Comparison of ENCODE assay signal across 8 cellular contexts in genomic region chr12:132560421-132560830, GRCh38. TPM values are rescaled to one million over a fixed set of nuclear protein-coding genes. Genes with fewer than 3 reads are reported as not detected.
A peak's percentile ranks its signal among the peaks of the same experiment; 100 is the strongest.
DNase-seq lines count a peak whose midpoint lies in the region; ATAC-seq and TF ChIP-seq lines count a peak whose summit lies in the region.

No MANE protein-coding gene starts in this region.

- H3K36me3 Mint-ChIP-seq in nephron (ENCODE audit: low read depth) = peaks cover 12% of the 10 kb centered on the region

- peak overlapping the region; percentile 85 for H3K27ac ChIP-seq in A673 (ENCODE audit: low read depth, low read length, poor library complexity, severe bottlenecking)

- POLR2A ChIA-PET in A673 (lab: Charles Lee; ENCODE audit: low non-redundant PET) = interaction anchor here (0.6 kb wide), 1 partner anchor 31 kb away, joined by 11 read pairs; no protein-coding TSS in a partner anchor

- no TSS peak for BruUV-seq in A673 (replicated peaks; lab: Mats Ljungman, UMichigan)

- H3K4me1 Mint-ChIP-seq in nephron = peaks cover 4% of the 10 kb centered on the region

- TF ChIP-seq CTCF in A673 (conservative IDR thresholded peaks at IDR 0.05; ENCODE audit: low read depth, low read length) (no peak), epithelial cell of proximal tubule (conservative IDR thresholded peaks at IDR 0.05; ENCODE audit: low read depth, low read length) (no peak), nephron (IDR thresholded peaks at IDR 0.05; ENCODE audit: unreplicated experiment in 3 of 3) (no peak)

- H3K36me3 ChIP-seq in A673 (ENCODE audit: insufficient read depth, low read length, poor library complexity, severe bottlenecking) = peaks cover 7% of the 10 kb centered on the region

- H3K9me3 ChIP-seq in A673 (ENCODE audit: low read depth, low read length, poor library complexity, severe bottlenecking) = no peaks in the 10 kb centered on the region

- H3K9me3 Mint-ChIP-seq in nephron = no peaks in the 10 kb centered on the region

- CTCF ChIA-PET in A673 (lab: Charles Lee) = interaction anchor here (0.6 to 1.4 kb wide), 6 partner anchors 14 to 725 kb away, joined by 3 to 14 read pairs (median 6); no protein-coding TSS in a partner anchor

- no peak overlapping the region for H3K27ac Mint-ChIP-seq in nephron

- H3K4me3 ChIP-seq in A673 (ENCODE audit: low read depth, low read length, poor library complexity, severe bottlenecking) = peak overlapping the region; percentile 77
- H3K4me3 ChIP-seq in epithelial cell of proximal tubule (ENCODE audit: low read depth, low read length) = peak overlapping the region; percentile 68

- H3K4me3 Mint-ChIP-seq in nephron = peak overlapping the region; percentile 81 to 83 (median 82)

- peaks cover 7% of the 10 kb centered on the region for H3K4me1 ChIP-seq in A673 (ENCODE audit: insufficient read depth, low read length, poor library complexity, severe bottlenecking)

- ATAC-seq in GM18867 (IDR thresholded peaks at IDR 0.05; ENCODE audit: unreplicated experiment) = peak; percentile 32
- ATAC-seq in SK-N-SH treated with all-trans-retinoic acid at 6 μM for 48 hours = peak; percentile 41
- no peak for ATAC-seq in GM21529 (IDR thresholded peaks at IDR 0.05; ENCODE audit: unreplicated experiment)
- ATAC-seq in HG02938 (IDR thresholded peaks at IDR 0.05; ENCODE audit: unreplicated experiment) = no peak

- peaks cover 4% of the 10 kb centered on the region for H3K27me3 Mint-ChIP-seq in nephron (ENCODE audit: low read depth)

- H3K27me3 ChIP-seq in A673 (replicated peaks; ENCODE audit: insufficient read depth, low read depth, low read length, poor library complexity) = no peaks in the 10 kb centered on the region

- intact Hi-C loops in A673 (cut with micrococcal nuclease; ENCODE audit: unreplicated experiment) = no loop called here

- DNase-seq in A673 (ENCODE audit: low spot score) (peak; percentile 34), epithelial cell of proximal tubule (ENCODE audit: low read depth) (no peak)
- no peak for DNase-seq in NK-92 treated with Interleukin-12 subunit alpha and Interleukin-12 subunit beta, amount 100 ng/mL, for 24 hours (lab: John Stamatoyannopoulos, UW)

TF ChIP-seq in SK-N-SH treated with all-trans-retinoic acid at 6 μM for 48 hours, 23 proteins besides CTCF, POLR2A, EP300 and RAD21:
- no peak for TF ChIP-seq ZNF565 (CRISPR knock-in tag; conservative IDR thresholded peaks at IDR 0.05; ENCODE audit: low read depth)
- no peak for TF ChIP-seq SNAI2 (CRISPR knock-in tag; IDR thresholded peaks at IDR 0.05)
- no peak for TF ChIP-seq TCF4 (CRISPR knock-in tag; IDR thresholded peaks at IDR 0.05; ENCODE audit: borderline replicate concordance)
- no peak for TF ChIP-seq BACH2 (CRISPR knock-in tag; IDR thresholded peaks at IDR 0.05; ENCODE audit: borderline replicate concordance)
- TF ChIP-seq ESRRG (CRISPR knock-in tag; IDR thresholded peaks at IDR 0.05) = no peak
- no peak for TF ChIP-seq OSR1 (CRISPR knock-in tag; IDR thresholded peaks at IDR 0.05)
- TF ChIP-seq TSHZ2 (CRISPR knock-in tag; IDR thresholded peaks at IDR 0.05) = no peak
- TF ChIP-seq ZFP30 (CRISPR knock-in tag; IDR thresholded peaks at IDR 0.05) = no peak
TF ChIP-seq in SK-N-SH treated with all-trans-retinoic acid at 6 μM for 48 hours: peak in this region for 0.

RNA-seq across cellular contexts. Expression of gene LRCOL1, which starts 50.0 kb away (rescaled TPM):
- total RNA-seq in A673 (2021) = not detected in 2 replicates
- not detected in 2 replicates for total RNA-seq in epithelial cell of proximal tubule

RNA-seq across cellular contexts. Expression of gene P2RX2, which starts 58.1 kb away (rescaled TPM):
- total RNA-seq in A673 (2021) = 0.17 TPM in 1 of 2 replicates, not detected in the other
- not detected in 2 replicates for total RNA-seq in epithelial cell of proximal tubule

Comparison
In these comparisons a context has a peak if more than half of its experiments do, and no peak if none do; other contexts are left out.
1. ATAC-seq: peak in GM18867 (single experiment) and SK-N-SH treated with all-trans-retinoic acid at 6 μM for 48 hours (single experiment); none in GM21529 (single experiment) and HG02938 (single experiment).